In the genomic region with DNA sequence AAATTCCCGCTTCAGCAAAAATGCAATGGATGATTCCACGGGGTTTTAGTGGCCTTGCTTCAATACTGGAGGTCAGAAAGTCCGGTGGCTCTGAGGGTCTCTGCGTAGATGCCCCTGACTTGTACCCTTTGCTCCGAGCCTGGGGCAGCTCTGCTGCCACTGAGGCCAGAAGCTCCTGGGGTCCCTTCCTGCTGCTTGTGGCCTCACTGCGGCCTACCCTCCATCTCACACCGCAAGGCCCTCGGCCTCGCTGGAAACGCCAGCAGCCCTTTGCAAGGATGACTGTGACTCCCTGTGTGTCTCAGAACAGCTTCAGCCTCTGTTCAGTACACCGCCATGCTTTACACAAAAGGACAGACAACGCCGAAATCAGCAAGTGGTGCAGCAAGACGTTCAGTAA, we compare ENCODE assay signal across 35 cellular contexts.
"Had no signal": no experiment of that assay in that cellular context is flagged by ENCODE, and none has a peak within 500 bp of the region (broad histone marks: within the 10 kb centered on the region; RNA-seq: fewer than 3 reads in every experiment).

No MANE protein-coding gene starts in this region.

- H3K36me3 ChIP-seq: MG63 had no signal

- H3K9me3 ChIP-seq: MG63 had no signal

- H3K27me3 ChIP-seq: MG63 had no signal

- DNase-seq: Karpas-422, Kasumi-1, MG63, MM.1S, MV-4-11, NCI-H1048, NCI-H1092, NCI-H1092 treated with DMSO at 0.1 percent for 48 hours, NCI-H1105, NCI-H1105 treated with DMSO at 0.1 percent for 48 hours, NCI-H1417, NCI-H1417 treated with DMSO at 0.1 percent for 48 hours, NCI-H1436, NCI-H1436 treated with DMSO at 0.1 percent for 48 hours, NCI-H146, NCI-H1694, NCI-H1694 treated with DMSO at 0.1 percent for 48 hours, NCI-H187, NCI-H187 treated with DMSO at 0.1 percent for 48 hours, NCI-H1930, NCI-H2029, NCI-H2029 treated with DMSO at 0.1 percent for 48 hours, NCI-H2081, NCI-H2107, NCI-H2171, NCI-H2171 treated with DMSO at 0.1 percent for 48 hours, NCI-H2227 treated with DMSO at 0.1 percent for 48 hours, NCI-H226, NCI-H345, NCI-H446, NCI-H446 treated with DMSO at 0.1 percent for 48 hours, NCI-H510A, NCI-H510A treated with DMSO at 0.1 percent for 48 hours, NCI-H524, NCI-H524 treated with DMSO at 0.1 percent for 48 hours had no signal

- H3K4me3 ChIP-seq: MG63 had no signal
